Comparison of ENCODE assay signal across 8 cellular contexts in the genomic region with DNA sequence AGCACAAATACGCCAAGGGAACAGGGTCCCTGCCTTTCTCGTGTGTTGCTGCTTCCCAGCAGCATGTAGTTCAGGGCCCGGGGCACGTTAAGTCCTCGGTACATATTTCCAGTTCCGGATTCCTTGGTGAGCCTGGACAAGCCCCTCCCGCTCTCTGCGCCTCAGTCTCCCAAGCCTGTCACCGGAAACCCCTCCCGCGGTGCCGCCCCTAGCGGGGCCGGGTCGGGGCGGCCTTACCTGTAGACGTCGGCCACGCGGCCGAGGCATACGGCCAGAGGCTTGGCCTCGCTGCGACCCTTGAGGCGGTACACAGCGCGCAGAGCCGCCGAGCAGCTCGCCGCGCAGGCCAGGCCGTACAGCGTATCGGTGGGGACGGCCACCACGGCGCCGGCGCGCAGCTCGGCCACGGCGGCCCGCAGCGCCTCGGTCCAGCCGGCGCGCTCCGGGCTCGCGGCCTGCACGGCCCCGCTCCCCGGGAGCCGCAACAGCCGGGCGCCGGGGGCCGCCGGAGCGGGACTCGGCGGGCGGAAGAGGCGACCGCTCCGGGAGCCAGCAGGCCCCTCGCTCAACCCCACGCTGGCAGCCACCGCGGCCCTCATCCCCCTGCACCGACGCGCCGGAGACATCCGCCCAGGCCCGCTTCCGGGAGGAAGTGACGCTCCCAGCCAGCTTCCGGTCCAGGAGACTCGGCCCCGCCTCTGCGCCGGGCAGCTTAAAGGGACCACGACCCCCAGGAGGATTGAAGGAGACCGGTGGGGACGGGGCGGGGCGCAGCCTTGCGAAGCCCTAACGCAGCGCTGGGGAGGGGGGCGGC. TPM values are rescaled to one million over a fixed set of nuclear protein-coding genes. Genes with fewer than 3 reads are reported as not detected.
DNase-seq lines count a peak whose midpoint lies in the region; ATAC-seq lines count a peak whose summit lies in the region.

A gene (plus strand): TSS at position 236 of the 814 bp plus-strand sequence. CDS start 615 bp downstream, outside the sequence.
A gene with protein sequence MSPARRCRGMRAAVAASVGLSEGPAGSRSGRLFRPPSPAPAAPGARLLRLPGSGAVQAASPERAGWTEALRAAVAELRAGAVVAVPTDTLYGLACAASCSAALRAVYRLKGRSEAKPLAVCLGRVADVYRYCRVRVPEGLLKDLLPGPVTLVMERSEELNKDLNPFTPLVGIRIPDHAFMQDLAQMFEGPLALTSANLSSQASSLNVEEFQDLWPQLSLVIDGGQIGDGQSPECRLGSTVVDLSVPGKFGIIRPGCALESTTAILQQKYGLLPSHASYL (minus strand): TSS at position 654 of the 814 bp plus-strand sequence. CDS start 28 bp downstream, at position 626.

- H3K27me3 Mint-ChIP-seq in CD4-positive, alpha-beta memory T cell = no peaks in the 10 kb centered on the region

- H3K9me3 ChIP-seq in CD4-positive, alpha-beta memory T cell (ENCODE audit: control insufficient read depth in 1 of 2, low read length in 2 of 2) = no peaks in the 10 kb centered on the region
- H3K9me3 ChIP-seq in effector memory CD4-positive, alpha-beta T cell (ENCODE audit: control insufficient read depth, low read length) = no peaks in the 10 kb centered on the region

- POLR2A ChIA-PET in CD4-positive, alpha-beta memory T cell (lab: Charles Lee; ENCODE audit: partially characterized antibody) = interaction anchor here (0.9 to 2.7 kb wide), 17 partner anchors 9 to 329 kb away, joined by 3 to 34 read pairs (median 4); a partner anchor contains a TSS

- DNase-seq in CD4-positive, alpha-beta memory T cell = peak; percentile 86 to 93 (median 88)
- DNase-seq in HT-29 (ENCODE audit: low spot score) (peak; percentile 91), medulla oblongata (ENCODE audit: extremely low spot score) (peak; percentile 97)
- DNase-seq in NK-92 treated with Interleukin-12 subunit alpha and Interleukin-12 subunit beta, amount 100 ng/mL, for 24 hours (lab: John Stamatoyannopoulos, UW) = peak; percentile 86
- DNase-seq in activated CD8-positive, alpha-beta memory T cell treated with anti-CD3 and anti-CD28 coated beads for 4 hours (ENCODE audit: low read depth in 2 of 2) = peak; percentile 87 to 91
- DNase-seq in effector memory CD4-positive, alpha-beta T cell = peak; percentile 83 to 88 (median 84)
- DNase-seq in stimulated activated CD4-positive, alpha-beta T cell treated with anti-CD3 and anti-CD28 coated beads, TNF-alpha, amount 100 ng/mL, for 48 hours (ENCODE audit: low read depth in 3 of 3) = peak; percentile 83 to 91 (median 84)

- peak within 1 kb of the TSS; percentile 56 to 83 for H3K4me3 ChIP-seq in CD4-positive, alpha-beta memory T cell (ENCODE audit: low read length in 2 of 2)
- peak within 1 kb of the TSS; percentile 89 for H3K4me3 ChIP-seq in effector memory CD4-positive, alpha-beta T cell (ENCODE audit: insufficient read depth, low read depth, low read length, poor library complexity, severe bottlenecking)

- peaks cover 40% of the 10 kb centered on the region for H3K4me1 ChIP-seq in CD4-positive, alpha-beta memory T cell (ENCODE audit: insufficient read depth, low read length)
- peaks cover 19% of the 10 kb centered on the region for H3K4me1 ChIP-seq in effector memory CD4-positive, alpha-beta T cell (ENCODE audit: control insufficient read depth, insufficient read depth, low read length, poor library complexity, severe bottlenecking)

- ATAC-seq in GM19467 (IDR thresholded peaks at IDR 0.05; ENCODE audit: unreplicated experiment) = peak; percentile 90

- CTCF ChIA-PET in CD4-positive, alpha-beta memory T cell (lab: Charles Lee; ENCODE audit: partially characterized antibody) = interaction anchor here (1.0 to 2.9 kb wide), 2 partner anchors 52 to 115 kb away, joined by 5 to 20 read pairs; a partner anchor contains a TSS

- peak within 1 kb of the TSS; percentile 92 to 98 (median 96) for H3K4me3 Mint-ChIP-seq in CD4-positive, alpha-beta memory T cell

- peaks cover 13 to 57% (median 32%) of the 10 kb centered on the region in 4 donors for H3K4me1 Mint-ChIP-seq in CD4-positive, alpha-beta memory T cell

- peaks cover 31% of the 10 kb centered on the region for H3K36me3 ChIP-seq in CD4-positive, alpha-beta memory T cell (ENCODE audit: insufficient read depth, low read length)
- peaks cover 39% of the 10 kb centered on the region for H3K36me3 ChIP-seq in effector memory CD4-positive, alpha-beta T cell (ENCODE audit: control insufficient read depth, insufficient read depth, low read length)

- intact Hi-C loops in CD4-positive, alpha-beta memory T cell (cut with micrococcal nuclease) = loop anchor here (1.0 to 5.0 kb wide), 2 partner anchors 52 to 330 kb away; a partner anchor contains a TSS

- H3K27me3 ChIP-seq in CD4-positive, alpha-beta memory T cell (ENCODE audit: insufficient read depth, low read length) = no peaks in the 10 kb centered on the region
- H3K27me3 ChIP-seq in effector memory CD4-positive, alpha-beta T cell (replicated peaks; ENCODE audit: control insufficient read depth, insufficient read depth, low read length, poor library complexity, severe bottlenecking) = no peaks in the 10 kb centered on the region

- peaks cover 24 to 51% of the 10 kb centered on the region in 2 donors for H3K36me3 Mint-ChIP-seq in CD4-positive, alpha-beta memory T cell

- H3K27ac Mint-ChIP-seq in CD4-positive, alpha-beta memory T cell = peak within 1 kb of the TSS; percentile 93 to 99 (median 98)

- H3K27ac ChIP-seq in CD4-positive, alpha-beta memory T cell (ENCODE audit: low read depth, low read length) = peak within 1 kb of the TSS; percentile 89
- peak within 1 kb of the TSS; percentile 88 for H3K27ac ChIP-seq in effector memory CD4-positive, alpha-beta T cell (ENCODE audit: insufficient read depth, low read length, poor library complexity, severe bottlenecking)

- no peaks in the 10 kb centered on the region for H3K9me3 Mint-ChIP-seq in CD4-positive, alpha-beta memory T cell

RNA-seq across cellular contexts. Expression of the first gene that starts in this region (rescaled TPM):
- total RNA-seq in CD4-positive, alpha-beta memory T cell = 10 to 100 TPM; 12.4 to 13.9 TPM
- 10 to 100 TPM; 21.9 to 28.9 TPM for polyA plus RNA-seq in CD4-positive, alpha-beta memory T cell
- total RNA-seq in HT-29 (2014; rRNA removed; shearing (Covaris generic)) = 103 and 113 TPM in 2 replicates

RNA-seq across cellular contexts. Expression of the second gene that starts in this region (rescaled TPM):
- 10 to 100 TPM; 13.8 to 14.1 TPM for total RNA-seq in CD4-positive, alpha-beta memory T cell
- polyA plus RNA-seq in CD4-positive, alpha-beta memory T cell = 10 to 100 TPM; 21.4 to 28.6 TPM
- total RNA-seq in HT-29 (2014; rRNA removed; shearing (Covaris generic)) = 55.1 and 56.7 TPM in 2 replicates

Comparison
In these comparisons a context has a peak if more than half of its experiments do, and no peak if none do; other contexts are left out.
1. Peak in every context shown above with its lines: DNase-seq, ATAC-seq, H3K4me3 ChIP-seq and H3K27ac ChIP-seq.